In the genomic region with DNA sequence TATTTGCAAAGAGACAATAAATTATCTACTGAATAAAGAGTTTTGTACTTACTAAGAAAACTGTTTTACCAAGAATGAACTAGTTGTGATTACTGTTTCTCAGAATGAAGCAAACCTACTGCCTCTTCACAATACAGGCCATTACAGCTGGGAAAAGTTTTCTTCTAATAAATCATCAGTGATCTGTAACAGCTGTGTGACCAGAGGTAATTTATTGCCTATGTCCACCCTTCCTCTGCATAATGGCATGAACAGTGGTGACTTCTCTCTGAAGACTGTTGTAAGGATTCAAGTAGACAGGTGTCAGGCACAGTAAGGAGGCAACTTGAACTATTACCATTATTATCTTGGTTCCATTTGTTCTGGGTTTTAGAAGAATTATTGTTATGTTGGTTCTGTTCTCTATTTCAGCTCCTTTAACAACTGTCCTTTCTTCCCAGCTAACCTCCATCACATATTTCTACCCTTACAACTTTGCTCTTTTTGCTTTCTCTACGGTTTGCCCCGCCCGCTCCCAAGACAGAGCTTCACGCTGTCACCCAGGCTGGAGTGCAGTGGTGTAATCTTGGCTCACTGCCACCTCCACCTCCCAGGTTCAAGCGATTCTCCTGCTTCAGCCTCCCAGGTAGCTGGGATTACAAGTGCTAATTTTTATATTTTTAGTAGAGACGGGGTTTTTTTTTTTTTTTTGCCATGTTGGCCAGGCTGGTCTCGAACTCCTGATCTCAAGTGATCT, we compare ENCODE assay signal across 1 cellular context.
TF ChIP-seq lines count a peak whose summit lies in the region.

No MANE protein-coding gene starts in this region.

TF ChIP-seq in K562, 482 proteins besides CTCF, POLR2A, EP300 and RAD21 (continued from another document and continues in another):
- TF ChIP-seq MLLT1 (IDR thresholded peaks at IDR 0.05) (no peak), NR2C1 (IDR thresholded peaks at IDR 0.05) (no peak), NR2C1 (tag; IDR thresholded peaks at IDR 0.05) (no peak), ZNF740 (CRISPR knock-in tag; IDR thresholded peaks at IDR 0.05) (no peak), ZNF740 (tag; IDR thresholded peaks at IDR 0.05) (no peak), E4F1 (CRISPR knock-in tag; IDR thresholded peaks at IDR 0.05; ENCODE audit: borderline replicate concordance) (no peak), NFIC (IDR thresholded peaks at IDR 0.05) (peak; percentile 84), PRDM10 (IDR thresholded peaks at IDR 0.05; ENCODE audit: partially characterized antibody) (peak; percentile 8), CHCHD3 (CRISPR knock-in tag; IDR thresholded peaks at IDR 0.05) (no peak), SMARCC2 (IDR thresholded peaks at IDR 0.05; ENCODE audit: low read depth) (no peak), POU5F1 (IDR thresholded peaks at IDR 0.05; ENCODE audit: borderline replicate concordance, low read depth, low read length, partially characterized antibody) (no peak), ZNF780A (CRISPR knock-in tag; IDR thresholded peaks at IDR 0.05) (no peak), BRF2 (IDR thresholded peaks at IDR 0.05; ENCODE audit: borderline replicate concordance, insufficient read depth, insufficient read length) (no peak), PBX2 (CRISPR knock-in tag; IDR thresholded peaks at IDR 0.05; ENCODE audit: low read depth) (no peak), PBX2 (tag; conservative IDR thresholded peaks at IDR 0.05; ENCODE audit: low read depth) (peak; percentile 92), HCFC1 (IDR thresholded peaks at IDR 0.05; ENCODE audit: low read depth, low read length) (no peak), KDM5B (IDR thresholded peaks at IDR 0.05; ENCODE audit: insufficient replicate concordance, low read depth, low read length) (no peak), ZNF140 (CRISPR knock-in tag; IDR thresholded peaks at IDR 0.05) (no peak), PCBP2 (IDR thresholded peaks at IDR 0.05; ENCODE audit: low read depth, low read length, poor library complexity, severe bottlenecking) (no peak), NFE2L1 (tag; IDR thresholded peaks at IDR 0.05; ENCODE audit: borderline replicate concordance, low read depth) (no peak), ELF4 (CRISPR knock-in tag; IDR thresholded peaks at IDR 0.05) (no peak), PKNOX1 (IDR thresholded peaks at IDR 0.05) (peak; percentile 61), SNIP1 (IDR thresholded peaks at IDR 0.05; ENCODE audit: low read depth) (no peak), ZNF785 (CRISPR knock-in tag; IDR thresholded peaks at IDR 0.05) (no peak), NKRF (IDR thresholded peaks at IDR 0.05; ENCODE audit: borderline replicate concordance) (no peak), HDAC3 (IDR thresholded peaks at IDR 0.05; ENCODE audit: borderline replicate concordance, partially characterized antibody) (no peak), ZNF354B (CRISPR knock-in tag; IDR thresholded peaks at IDR 0.05) (no peak), ZNF77 (CRISPR knock-in tag; IDR thresholded peaks at IDR 0.05) (no peak), PRPF4 (IDR thresholded peaks at IDR 0.05; ENCODE audit: insufficient read depth, low read depth, low read length, poor library complexity, severe bottlenecking) (no peak), ZNF830 (CRISPR knock-in tag; IDR thresholded peaks at IDR 0.05) (no peak)
- TF ChIP-seq, protein P1, sequence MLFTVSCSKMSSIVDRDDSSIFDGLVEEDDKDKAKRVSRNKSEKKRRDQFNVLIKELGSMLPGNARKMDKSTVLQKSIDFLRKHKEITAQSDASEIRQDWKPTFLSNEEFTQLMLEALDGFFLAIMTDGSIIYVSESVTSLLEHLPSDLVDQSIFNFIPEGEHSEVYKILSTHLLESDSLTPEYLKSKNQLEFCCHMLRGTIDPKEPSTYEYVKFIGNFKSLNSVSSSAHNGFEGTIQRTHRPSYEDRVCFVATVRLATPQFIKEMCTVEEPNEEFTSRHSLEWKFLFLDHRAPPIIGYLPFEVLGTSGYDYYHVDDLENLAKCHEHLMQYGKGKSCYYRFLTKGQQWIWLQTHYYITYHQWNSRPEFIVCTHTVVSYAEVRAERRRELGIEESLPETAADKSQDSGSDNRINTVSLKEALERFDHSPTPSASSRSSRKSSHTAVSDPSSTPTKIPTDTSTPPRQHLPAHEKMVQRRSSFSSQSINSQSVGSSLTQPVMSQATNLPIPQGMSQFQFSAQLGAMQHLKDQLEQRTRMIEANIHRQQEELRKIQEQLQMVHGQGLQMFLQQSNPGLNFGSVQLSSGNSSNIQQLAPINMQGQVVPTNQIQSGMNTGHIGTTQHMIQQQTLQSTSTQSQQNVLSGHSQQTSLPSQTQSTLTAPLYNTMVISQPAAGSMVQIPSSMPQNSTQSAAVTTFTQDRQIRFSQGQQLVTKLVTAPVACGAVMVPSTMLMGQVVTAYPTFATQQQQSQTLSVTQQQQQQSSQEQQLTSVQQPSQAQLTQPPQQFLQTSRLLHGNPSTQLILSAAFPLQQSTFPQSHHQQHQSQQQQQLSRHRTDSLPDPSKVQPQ (CRISPR knock-in tag; IDR thresholded peaks at IDR 0.05; ENCODE audit: borderline replicate concordance) = no peak
- TF ChIP-seq, protein P2, sequence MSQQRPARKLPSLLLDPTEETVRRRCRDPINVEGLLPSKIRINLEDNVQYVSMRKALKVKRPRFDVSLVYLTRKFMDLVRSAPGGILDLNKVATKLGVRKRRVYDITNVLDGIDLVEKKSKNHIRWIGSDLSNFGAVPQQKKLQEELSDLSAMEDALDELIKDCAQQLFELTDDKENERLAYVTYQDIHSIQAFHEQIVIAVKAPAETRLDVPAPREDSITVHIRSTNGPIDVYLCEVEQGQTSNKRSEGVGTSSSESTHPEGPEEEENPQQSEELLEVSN (IDR thresholded peaks at IDR 0.05; ENCODE audit: borderline replicate concordance in 1 of 2, extremely low read depth in 1 of 2, insufficient read depth in 1 of 2, insufficient read length in 1 of 2, low read depth in 1 of 2, low read length in 1 of 2, poor library complexity in 1 of 2, severe bottlenecking in 1 of 2) = no peak
